In genomic region chr16:68779891-68780290, GRCh38 we compare ENCODE assay signal across 20 cellular contexts. TPM values are rescaled to one million over a fixed set of nuclear protein-coding genes. Genes with fewer than 3 reads are reported as not detected.
DNase-seq lines count a peak whose midpoint lies in the region; ATAC-seq, FAIRE-seq and TF ChIP-seq lines count a peak whose summit lies in the region.
"Had no signal": no experiment of that assay in that cellular context is flagged by ENCODE, and none has a peak within 500 bp of the region (broad histone marks: within the 10 kb centered on the region; RNA-seq: fewer than 3 reads in every experiment).

No MANE protein-coding gene starts in this region.

- 49 to 59% methylated on average over 4 of the region's 4 CpGs for WGBS in esophagus, 2 donors
- whole genome bisulfite sequencing in pancreas, 2 donors = 12 to 14% methylated on average over 4 of the region's 4 CpGs

- peaks cover 35% of the 10 kb centered on the region for H3K4me1 Mint-ChIP-seq in Caco-2 (ENCODE audit: low read depth, unreplicated experiment)

- FAIRE-seq in pancreas (lab: Jason Lieb, UNC) = no peak
- FAIRE-seq: GM18507, kidney had no signal

- H3K9me3 ChIP-seq in Caco-2 = no peaks in the 10 kb centered on the region
- H3K9me3 ChIP-seq in esophagus (ENCODE audit: control insufficient read depth in 2 of 2, insufficient read depth in 1 of 2, low read depth in 1 of 2, low read length in 1 of 2) = no peaks in the 10 kb centered on the region
- no peaks in the 10 kb centered on the region for H3K9me3 ChIP-seq in pancreas
- no peaks in the 10 kb centered on the region for H3K9me3 ChIP-seq in BE2C
- H3K9me3 ChIP-seq: vagina had no signal

- H3K4me3 ChIP-seq in Caco-2 (ENCODE audit: low read depth, low read length) (no peak overlapping the region), esophagus (ENCODE audit: low read depth in 1 of 2, low read length in 2 of 2) (no peak overlapping the region), pancreas (no peak overlapping the region), BE2C (ENCODE audit: low read depth, low read length) (no peak overlapping the region)
- H3K4me3 ChIP-seq: vagina had no signal

- intact Hi-C loops in Caco-2 (cut with micrococcal nuclease; ENCODE audit: unreplicated experiment) = loop anchor here (1.0 to 2.0 kb wide), 3 partner anchors 19 to 76 kb away; no protein-coding TSS in a partner anchor
- intact Hi-C loops in pancreas (cut with DNase I) = no loop called here

- CTCF ChIA-PET in Caco-2 (lab: Charles Lee) = no interaction called here

- peak overlapping the region; percentile 78 for H3K27ac Mint-ChIP-seq in Caco-2 (ENCODE audit: unreplicated experiment)
- H3K27ac Mint-ChIP-seq: activated CD4-positive, alpha-beta T cell treated with anti-CD3 and anti-CD28 coated beads, Interleukin-2, amount 10 ng/mL, durations not matched to agents 7 days and 5 days; CD8-positive, alpha-beta T cell had no signal

- H3K36me3 ChIP-seq in Caco-2 (ENCODE audit: control insufficient read depth, insufficient read depth, low read length) (peaks cover 9% of the 10 kb centered on the region), esophagus (ENCODE audit: control insufficient read depth in 2 of 2, insufficient read depth in 2 of 2, low read length in 1 of 2) (no peaks in the 10 kb centered on the region), pancreas (no peaks in the 10 kb centered on the region), BE2C (no peaks in the 10 kb centered on the region)
- H3K36me3 ChIP-seq: vagina had no signal

- no peak overlapping the region for H3K4me3 Mint-ChIP-seq in Caco-2 (ENCODE audit: unreplicated experiment)
- H3K4me3 Mint-ChIP-seq: activated CD4-positive, alpha-beta T cell treated with anti-CD3 and anti-CD28 coated beads, Interleukin-2, amount 10 ng/mL, durations not matched to agents 7 days and 5 days; CD8-positive, alpha-beta T cell; neural crest cell had no signal

- POLR2A ChIA-PET in Caco-2 (lab: Charles Lee) = no interaction called here

- ATAC-seq in pancreas (peak; percentile 46 to 57 (median 54)), GM19328 (IDR thresholded peaks at IDR 0.05; ENCODE audit: unreplicated experiment) (no peak), HG03439 (IDR thresholded peaks at IDR 0.05; ENCODE audit: unreplicated experiment) (no peak)
- ATAC-seq: CD8-positive, alpha-beta T cell had no signal

- peaks cover 80% of the 10 kb centered on the region for H3K36me3 Mint-ChIP-seq in Caco-2 (ENCODE audit: insufficient read depth, unreplicated experiment)
- H3K36me3 Mint-ChIP-seq: CD8-positive, alpha-beta T cell had no signal

- H3K27ac ChIP-seq in esophagus (ENCODE audit: low read depth in 2 of 2, low read length in 1 of 2) (peak overlapping the region; percentile 31 to 91), pancreas (peak overlapping the region; percentile 68 to 93 (median 82))
- H3K27ac ChIP-seq: vagina had no signal

- no TSS peak for BruUV-seq in Caco-2 (replicated peaks; lab: Mats Ljungman, UMichigan)

- no peaks in the 10 kb centered on the region for H3K9me3 Mint-ChIP-seq in Caco-2 (ENCODE audit: unreplicated experiment)
- H3K9me3 Mint-ChIP-seq: activated CD4-positive, alpha-beta T cell treated with anti-CD3 and anti-CD28 coated beads, Interleukin-2, amount 10 ng/mL, durations not matched to agents 7 days and 5 days; CD8-positive, alpha-beta T cell; neural crest cell had no signal

- H3K27me3 ChIP-seq in Caco-2 (replicated peaks; ENCODE audit: control insufficient read depth, insufficient read depth, low read length) = no peaks in the 10 kb centered on the region
- H3K27me3 ChIP-seq in esophagus (ENCODE audit: control insufficient read depth in 1 of 2, insufficient read depth in 2 of 2, low read length in 2 of 2) = no peaks in the 10 kb centered on the region
- no peaks in the 10 kb centered on the region for H3K27me3 ChIP-seq in pancreas
- no peaks in the 10 kb centered on the region for H3K27me3 ChIP-seq in BE2C
- H3K27me3 ChIP-seq: vagina had no signal

- H3K27me3 Mint-ChIP-seq in Caco-2 (ENCODE audit: insufficient read depth, unreplicated experiment) = no peaks in the 10 kb centered on the region

- DNase-seq in Caco-2 (no peak), NCI-H69 (lab: John Stamatoyannopoulos, UW) (peak; percentile 48), pancreas (peak in 4 of 6 donors; percentile 61 to 71 (median 66)), BE2C (no peak), NCI-H187 (lab: John Stamatoyannopoulos, UW) (no peak)
- DNase-seq: activated CD4-positive, alpha-beta T cell treated with anti-CD3 and anti-CD28 coated beads, Interleukin-2, amount 10 ng/mL, durations not matched to agents 7 days and 5 days; activated naive CD4-positive, alpha-beta T cell; CD8-positive, alpha-beta T cell; hypothalamus; kidney; NCI-H2107; NCI-H748 treated with DMSO at 0.1 percent for 48 hours; stimulated activated naive CD4-positive, alpha-beta T cell treated with Interleukin-2 at 50 U/mL for 16 hours had no signal

- TF ChIP-seq CTCF in Caco-2 (IDR thresholded peaks at IDR 0.05; ENCODE audit: insufficient read depth in 1 of 2, low read depth in 1 of 2, low read length in 1 of 2, severe bottlenecking in 1 of 2, unreplicated experiment in 1 of 2) (no peak), pancreas (IDR thresholded peaks at IDR 0.05) (no peak), BE2C (IDR thresholded peaks at IDR 0.05; ENCODE audit: low read depth, low read length) (no peak)

- H3K4me1 ChIP-seq in Caco-2 (peaks cover 36% of the 10 kb centered on the region), esophagus (ENCODE audit: control insufficient read depth in 2 of 2, insufficient read depth in 2 of 2, low read length in 1 of 2) (peaks cover 5 to 7% of the 10 kb centered on the region in 2 donors), pancreas (peaks cover 74 to 77% (median 75%) of the 10 kb centered on the region in 3 donors), BE2C (no peaks in the 10 kb centered on the region)

RNA-seq across cellular contexts. Expression of gene CDH1, which starts 42.8 kb away (rescaled TPM):
- total RNA-seq in Caco-2 (2022) = 712 and 783 TPM in 2 replicates
- polyA plus RNA-seq in esophagus = 10 to 100 TPM; 92.0 to 96.6 TPM
- 100 to 1,000 TPM; 119 to 258 (median 162) TPM for total RNA-seq in pancreas
- 10 to 100 TPM; 52.8 to 78.8 TPM for polyA plus RNA-seq in pancreas
- not detected for polyA plus RNA-seq in BE2C (2012; ENCODE audit: insufficient read depth, insufficient read length, low read depth)
- total RNA-seq: H4 had no signal

Comparison
In these comparisons a context has a peak if more than half of its experiments do, and no peak if none do; other contexts are left out.
1. DNase-seq: peak in NCI-H69 (single experiment) and pancreas (4 of 6); none in Caco-2 (0 of 2), BE2C (single experiment) and NCI-H187 (0 of 2).
2. ATAC-seq: peak in pancreas (4 of 4); none in GM19328 (single experiment) and HG03439 (single experiment).